8 cellular contexts compared by ENCODE assay signal in the genomic region with DNA sequence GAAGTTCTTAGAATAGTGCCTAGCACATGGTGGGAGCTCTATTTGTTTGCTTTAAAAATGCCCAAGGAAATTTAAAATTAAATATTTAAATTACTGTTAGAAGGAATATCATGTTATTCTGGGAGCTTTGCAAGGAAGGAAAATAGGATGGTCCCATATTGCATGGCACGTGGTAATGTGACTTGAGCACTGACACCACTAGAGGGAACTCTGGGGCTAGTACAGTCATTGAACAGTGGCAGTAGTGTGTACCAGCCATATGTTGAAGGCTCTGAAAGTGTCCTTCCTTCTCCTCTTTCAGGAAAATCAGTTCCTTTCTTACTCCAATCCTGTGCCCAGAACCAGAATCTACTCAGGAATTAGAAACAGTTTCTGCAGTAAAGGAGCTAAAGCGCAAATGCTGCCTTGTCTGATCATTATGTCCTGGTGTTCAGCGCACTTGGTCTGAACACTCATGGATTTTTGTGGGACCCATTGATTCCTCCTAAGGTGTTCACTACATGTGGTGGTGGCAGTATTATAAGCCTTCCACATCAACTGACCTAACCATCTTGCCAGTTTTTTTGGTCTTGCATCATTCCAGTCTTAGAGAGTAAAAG. TPM values are rescaled to one million over a fixed set of nuclear protein-coding genes. Genes with fewer than 3 reads are reported as not detected.
DNase-seq lines count a peak whose midpoint lies in the region; ATAC-seq and TF ChIP-seq lines count a peak whose summit lies in the region.

No MANE protein-coding gene starts in this region.

- no peak for DNase-seq in stimulated activated naive CD8-positive, alpha-beta T cell treated with anti-CD3 and anti-CD28 coated beads, Interleukin-15, Interleukin-2, amounts not matched to agents 100 U/mL and 50 U/mL, for 24 hours
- DNase-seq in stimulated activated naive CD8-positive, alpha-beta T cell treated with anti-CD3 and anti-CD28 coated beads, Interleukin-15, amount 100 ng/mL, for 72 hours, result no peak
- DNase-seq in HAP-1 (ENCODE audit: low spot score in 2 of 2) (peak; percentile 70 to 72), adrenal gland (peak in 5 of 7 donors; percentile 21 to 52 (median 27)), ascending aorta (ENCODE audit: low spot score in 2 of 2) (no peak), NCI-H187 (lab: John Stamatoyannopoulos, UW) (no peak)

- H3K9me2 ChIP-seq in Loucy (replicated peaks; ENCODE audit: low read depth, low read length), result no peaks in the 10 kb centered on the region

- TF ChIP-seq CTCF in Loucy (conservative IDR thresholded peaks at IDR 0.05; ENCODE audit: low read length) (peak; percentile 74), adrenal gland (IDR thresholded peaks at IDR 0.05) (peak; percentile 19 to 59 (median 38)), liver (IDR thresholded peaks at IDR 0.05; ENCODE audit: low read depth, low read length, missing input control) (peak; percentile 49), ascending aorta (IDR thresholded peaks at IDR 0.05) (peak in 1 of 3 experiments; percentile 5)

- H3K27ac Mint-ChIP-seq in stimulated activated naive CD8-positive, alpha-beta T cell treated with anti-CD3 and anti-CD28 coated beads, Interleukin-15, amount 100 ng/mL, for 72 hours, result no peak overlapping the region

- H4K20me1 ChIP-seq in Loucy (ENCODE audit: insufficient read depth, low read length, poor library complexity, severe bottlenecking), result no peaks in the 10 kb centered on the region

- H3K27me3 ChIP-seq in HAP-1 (ENCODE audit: low read depth) (0 out of 2 replicates have a peak, but pooled peaks cover 2% of the 10 kb centered on the region), Loucy (ENCODE audit: insufficient read depth, low read length, poor library complexity, severe bottlenecking) (no peaks in the 10 kb centered on the region), adrenal gland (no peaks in the 10 kb centered on the region), liver (ENCODE audit: control insufficient read depth in 4 of 4, insufficient read depth in 4 of 4, low read length in 3 of 4) (no peaks in the 10 kb centered on the region), ascending aorta (no peaks in the 10 kb centered on the region)

- H3K9ac ChIP-seq in Loucy (ENCODE audit: low read depth, low read length, poor library complexity, severe bottlenecking), result no peak overlapping the region
- H3K9ac ChIP-seq in liver (ENCODE audit: low read depth in 1 of 2, low read length in 2 of 2), result no peak overlapping the region

- H3K9me3 ChIP-seq in HAP-1 (no peaks in the 10 kb centered on the region), Loucy (ENCODE audit: insufficient read depth, low read depth, low read length) (no peaks in the 10 kb centered on the region), adrenal gland (replicated peaks in 1 of 3) (no peaks in the 10 kb centered on the region), liver (ENCODE audit: control insufficient read depth in 4 of 4, low read length in 3 of 4) (no peaks in the 10 kb centered on the region), ascending aorta (no peaks in the 10 kb centered on the region)

- H3K27ac ChIP-seq in adrenal gland, result no peak overlapping the region
- H3K27ac ChIP-seq in liver (ENCODE audit: low read depth in 1 of 2, low read length in 2 of 2), result no peak overlapping the region
- H3K27ac ChIP-seq in ascending aorta, result no peak overlapping the region

- H3K4me1 ChIP-seq in HAP-1, result no peaks in the 10 kb centered on the region
- no peaks in the 10 kb centered on the region for H3K4me1 ChIP-seq in Loucy (ENCODE audit: insufficient read depth, low read length, poor library complexity, severe bottlenecking)
- no peaks in the 10 kb centered on the region for H3K4me1 ChIP-seq in adrenal gland (replicated peaks in 1 of 2)
- H3K4me1 ChIP-seq in liver (ENCODE audit: control insufficient read depth in 4 of 4, insufficient read depth in 4 of 4, low read length in 3 of 4), result no peaks in the 10 kb centered on the region
- no peaks in the 10 kb centered on the region for H3K4me1 ChIP-seq in ascending aorta

- H3K4me2 ChIP-seq in Loucy (ENCODE audit: low read depth, low read length, poor library complexity, severe bottlenecking), result no peak overlapping the region

- H3K4me3 ChIP-seq in HAP-1 (no peak overlapping the region), Loucy (ENCODE audit: low read length, poor library complexity, severe bottlenecking) (no peak overlapping the region), adrenal gland (no peak overlapping the region), liver (ENCODE audit: low read depth in 1 of 3, low read length in 3 of 3) (no peak overlapping the region), ascending aorta (no peak overlapping the region)

- H3K4me1 Mint-ChIP-seq in stimulated activated naive CD8-positive, alpha-beta T cell treated with anti-CD3 and anti-CD28 coated beads, Interleukin-15, amount 100 ng/mL, for 72 hours, result no peaks in the 10 kb centered on the region

- TF ChIP-seq POLR2A in adrenal gland (IDR thresholded peaks at IDR 0.05), result no peak

- no peaks in the 10 kb centered on the region for H3K36me3 ChIP-seq in HAP-1 (replicated peaks)
- H3K36me3 ChIP-seq in Loucy (ENCODE audit: insufficient read depth, low read length), result no peaks in the 10 kb centered on the region
- H3K36me3 ChIP-seq in adrenal gland (replicated peaks in 1 of 2), result no peaks in the 10 kb centered on the region
- peaks cover 0 to 34% (median 9%) of the 10 kb centered on the region in 4 donors for H3K36me3 ChIP-seq in liver (ENCODE audit: control insufficient read depth in 4 of 4, insufficient read depth in 3 of 4, low read depth in 1 of 4, low read length in 3 of 4)
- H3K36me3 ChIP-seq in ascending aorta, result no peaks in the 10 kb centered on the region

- H3K9me3 Mint-ChIP-seq in stimulated activated naive CD8-positive, alpha-beta T cell treated with anti-CD3 and anti-CD28 coated beads, Interleukin-15, amount 100 ng/mL, for 72 hours, result no peaks in the 10 kb centered on the region

- intact Hi-C loops in adrenal gland (cut with DNase I), result no loop called here
- intact Hi-C loops in ascending aorta (cut with DNase I), result no loop called here

- H3F3A ChIP-seq in Loucy (ENCODE audit: low read depth), result no peaks in the 10 kb centered on the region

- H3K79me2 ChIP-seq in Loucy (ENCODE audit: insufficient read depth, low read length), result no peaks in the 10 kb centered on the region

- WGBS in adrenal gland, 4 donors, result 67 to 78% (median 69%) methylated on average over 3 of the region's 3 CpGs
- 79% methylated on average over 3 of the region's 3 CpGs for WGBS in liver

- H2AFZ ChIP-seq in Loucy (ENCODE audit: low read length), result peak overlapping the region; percentile 31; the same call in 1 of the 2 replicates

- peaks cover 3% of the 10 kb centered on the region for H3K27me3 Mint-ChIP-seq in stimulated activated naive CD8-positive, alpha-beta T cell treated with anti-CD3 and anti-CD28 coated beads, Interleukin-15, amount 100 ng/mL, for 72 hours

- ATAC-seq in stimulated activated naive CD8-positive, alpha-beta T cell treated with anti-CD3 and anti-CD28 coated beads, Interleukin-15, Interleukin-2, amounts not matched to agents 100 U/mL and 50 U/mL, for 24 hours, result peak; percentile 63
- no peak for ATAC-seq in stimulated activated naive CD8-positive, alpha-beta T cell treated with anti-CD3 and anti-CD28 coated beads, Interleukin-15, amount 100 ng/mL, for 72 hours

- H3K4me3 Mint-ChIP-seq in stimulated activated naive CD8-positive, alpha-beta T cell treated with anti-CD3 and anti-CD28 coated beads, Interleukin-15, amount 100 ng/mL, for 72 hours, result no peak overlapping the region

- in situ Hi-C loops in HAP-1 (cut with MboI; ENCODE audit: low sequenced_read_pairs), result loop anchor here (10.0 kb wide), 1 partner anchor 71 kb away; no protein-coding TSS in a partner anchor

- peak; percentile 74 to 85 for TF ChIP-seq RAD21 in liver (IDR thresholded peaks at IDR 0.05)

TF ChIP-seq in liver, 16 proteins besides CTCF, POLR2A, EP300 and RAD21:
- no peak for TF ChIP-seq FOXA2 (IDR thresholded peaks at IDR 0.05)
- TF ChIP-seq GABPA (IDR thresholded peaks at IDR 0.05 in 1 of 2, conservative IDR thresholded peaks at IDR 0.05 in 1 of 2), result no peak
- no peak for TF ChIP-seq SP1 (IDR thresholded peaks at IDR 0.05)
- no peak for TF ChIP-seq TAF1 (conservative IDR thresholded peaks at IDR 0.05)
- TF ChIP-seq NR2F2 (IDR thresholded peaks at IDR 0.05), result no peak
- TF ChIP-seq, protein P1, sequence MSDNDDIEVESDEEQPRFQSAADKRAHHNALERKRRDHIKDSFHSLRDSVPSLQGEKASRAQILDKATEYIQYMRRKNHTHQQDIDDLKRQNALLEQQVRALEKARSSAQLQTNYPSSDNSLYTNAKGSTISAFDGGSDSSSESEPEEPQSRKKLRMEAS (IDR thresholded peaks at IDR 0.05), result no peak
- TF ChIP-seq YY1 (IDR thresholded peaks at IDR 0.05), result no peak
- no peak for TF ChIP-seq FOXA1 (IDR thresholded peaks at IDR 0.05)

RNA-seq across cellular contexts. Expression of a gene that starts 54.1 kb away (rescaled TPM):
- total RNA-seq in adrenal gland, result 1 to 10 TPM in 3 of 8 donors, under 1 TPM in 3, not detected in 2; 0.06 to 2.8 (median 0.68) TPM
- polyA plus RNA-seq in adrenal gland, result 1 to 10 TPM in 1 of 3 donors, under 1 TPM in 2; 0.57 to 1.8 (median 0.64) TPM
- total RNA-seq in liver, result 10 to 100 TPM in 1 of 2 donors, under 1 TPM in 1; 0.37 to 24.1 TPM
- 10 to 100 TPM; 15.0 to 24.4 TPM for polyA plus RNA-seq in liver
- total RNA-seq in ascending aorta, result not detected

Comparison
In these comparisons a context has a peak if more than half of its experiments do, and no peak if none do; other contexts are left out.
1. DNase-seq: peak in HAP-1 (2 of 2) and adrenal gland (5 of 7); none in stimulated activated naive CD8-positive, alpha-beta T cell treated with anti-CD3 and anti-CD28 coated beads, Interleukin-15, Interleukin-2, amounts not matched to agents 100 U/mL and 50 U/mL, for 24 hours (single experiment), stimulated activated naive CD8-positive, alpha-beta T cell treated with anti-CD3 and anti-CD28 coated beads, Interleukin-15, amount 100 ng/mL, for 72 hours (0 of 2), ascending aorta (0 of 2) and NCI-H187 (0 of 2).